Comparison of ENCODE assay signal across 1 cellular context in the genomic region with DNA sequence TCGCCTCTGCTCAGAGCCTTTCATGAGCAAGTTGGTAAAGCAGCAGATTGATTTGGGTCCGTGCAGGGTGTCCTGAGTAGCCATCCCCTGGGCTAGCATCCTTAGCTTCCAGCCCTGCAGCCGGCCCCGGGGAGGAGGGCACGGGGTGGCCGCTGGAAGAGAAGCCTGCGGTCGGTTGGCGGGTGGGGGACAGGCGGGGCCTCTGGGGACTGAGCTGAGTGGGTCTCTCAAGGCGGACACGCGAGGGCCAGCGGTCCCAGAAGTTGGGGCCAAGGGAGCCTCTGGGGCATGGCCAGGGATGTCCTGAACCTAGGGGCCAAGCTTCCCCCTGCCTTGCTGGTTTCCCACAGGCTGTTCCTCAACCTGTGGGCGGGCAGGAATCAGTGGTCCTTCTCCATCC.
TF ChIP-seq lines count a peak whose summit lies in the region.

No MANE protein-coding gene starts in this region.

TF ChIP-seq in WTC11, 78 proteins besides CTCF, POLR2A, EP300 and RAD21 (continued from another document):
- TF ChIP-seq, protein P1, sequence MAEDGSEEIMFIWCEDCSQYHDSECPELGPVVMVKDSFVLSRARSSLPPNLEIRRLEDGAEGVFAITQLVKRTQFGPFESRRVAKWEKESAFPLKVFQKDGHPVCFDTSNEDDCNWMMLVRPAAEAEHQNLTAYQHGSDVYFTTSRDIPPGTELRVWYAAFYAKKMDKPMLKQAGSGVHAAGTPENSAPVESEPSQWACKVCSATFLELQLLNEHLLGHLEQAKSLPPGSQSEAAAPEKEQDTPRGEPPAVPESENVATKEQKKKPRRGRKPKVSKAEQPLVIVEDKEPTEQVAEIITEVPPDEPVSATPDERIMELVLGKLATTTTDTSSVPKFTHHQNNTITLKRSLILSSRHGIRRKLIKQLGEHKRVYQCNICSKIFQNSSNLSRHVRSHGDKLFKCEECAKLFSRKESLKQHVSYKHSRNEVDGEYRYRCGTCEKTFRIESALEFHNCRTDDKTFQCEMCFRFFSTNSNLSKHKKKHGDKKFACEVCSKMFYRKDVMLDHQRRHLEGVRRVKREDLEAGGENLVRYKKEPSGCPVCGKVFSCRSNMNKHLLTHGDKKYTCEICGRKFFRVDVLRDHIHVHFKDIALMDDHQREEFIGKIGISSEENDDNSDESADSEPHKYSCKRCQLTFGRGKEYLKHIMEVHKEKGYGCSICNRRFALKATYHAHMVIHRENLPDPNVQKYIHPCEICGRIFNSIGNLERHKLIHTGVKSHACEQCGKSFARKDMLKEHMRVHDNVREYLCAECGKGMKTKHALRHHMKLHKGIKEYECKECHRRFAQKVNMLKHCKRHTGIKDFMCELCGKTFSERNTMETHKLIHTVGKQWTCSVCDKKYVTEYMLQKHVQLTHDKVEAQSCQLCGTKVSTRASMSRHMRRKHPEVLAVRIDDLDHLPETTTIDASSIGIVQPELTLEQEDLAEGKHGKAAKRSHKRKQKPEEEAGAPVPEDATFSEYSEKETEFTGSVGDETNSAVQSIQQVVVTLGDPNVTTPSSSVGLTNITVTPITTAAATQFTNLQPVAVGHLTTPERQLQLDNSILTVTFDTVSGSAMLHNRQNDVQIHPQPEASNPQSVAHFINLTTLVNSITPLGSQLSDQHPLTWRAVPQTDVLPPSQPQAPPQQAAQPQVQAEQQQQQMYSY (CRISPR knock-in tag; IDR thresholded peaks at IDR 0.05) = no peak
- TF ChIP-seq KAT7 (CRISPR knock-in tag; IDR thresholded peaks at IDR 0.05; ENCODE audit: borderline replicate concordance) = no peak
- TF ChIP-seq NR3C1 (CRISPR knock-in tag; conservative IDR thresholded peaks at IDR 0.05; ENCODE audit: low read depth) = no peak
- TF ChIP-seq, protein P2, sequence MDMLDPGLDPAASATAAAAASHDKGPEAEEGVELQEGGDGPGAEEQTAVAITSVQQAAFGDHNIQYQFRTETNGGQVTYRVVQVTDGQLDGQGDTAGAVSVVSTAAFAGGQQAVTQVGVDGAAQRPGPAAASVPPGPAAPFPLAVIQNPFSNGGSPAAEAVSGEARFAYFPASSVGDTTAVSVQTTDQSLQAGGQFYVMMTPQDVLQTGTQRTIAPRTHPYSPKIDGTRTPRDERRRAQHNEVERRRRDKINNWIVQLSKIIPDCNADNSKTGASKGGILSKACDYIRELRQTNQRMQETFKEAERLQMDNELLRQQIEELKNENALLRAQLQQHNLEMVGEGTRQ (CRISPR knock-in tag; IDR thresholded peaks at IDR 0.05) = no peak
TF ChIP-seq in WTC11: peak in this region for 0.
